ENCODE assay signal across 1 cellular context in genomic region chr14:45083979-45084722, GRCh38.
TF ChIP-seq lines count a peak whose summit lies in the region.

Gene PRPF39 (plus strand): TSS chr14:45084116. CDS start chr14:45095240, 11,124 bp downstream.

TF ChIP-seq in K562, 482 proteins besides CTCF, POLR2A, EP300 and RAD21 (continued from another document and continues in another):
- no peak for TF ChIP-seq ELF4 (CRISPR knock-in tag; IDR thresholded peaks at IDR 0.05)
- TF ChIP-seq YY1 (IDR thresholded peaks at IDR 0.05; ENCODE audit: borderline replicate concordance in 1 of 3, control insufficient read depth in 1 of 3, extremely low read depth in 1 of 3, insufficient read depth in 3 of 3, insufficient read length in 1 of 3, insufficient replicate concordance in 2 of 3, low read depth in 1 of 3, low read length in 2 of 3): peak in 1 of 3 experiments; percentile 44
- no peak for TF ChIP-seq E2F8 (IDR thresholded peaks at IDR 0.05; ENCODE audit: low read depth, partially characterized antibody)
- TF ChIP-seq ZNF134 (CRISPR knock-in tag; conservative IDR thresholded peaks at IDR 0.05): no peak
- TF ChIP-seq ZNF586 (CRISPR knock-in tag; conservative IDR thresholded peaks at IDR 0.05): no peak
- peak; percentile 63 for TF ChIP-seq POLR2AphosphoS5 (IDR thresholded peaks at IDR 0.05; ENCODE audit: control insufficient read depth, insufficient read depth, low read depth, low read length)
- no peak for TF ChIP-seq CHD1 (IDR thresholded peaks at IDR 0.05; ENCODE audit: low read length)
- TF ChIP-seq THAP7 (CRISPR knock-in tag; IDR thresholded peaks at IDR 0.05): no peak
- TF ChIP-seq DMBX1 (CRISPR knock-in tag; IDR thresholded peaks at IDR 0.05; ENCODE audit: borderline replicate concordance): no peak
- peak; percentile 40 to 64 for TF ChIP-seq E2F6 (IDR thresholded peaks at IDR 0.05; ENCODE audit: borderline replicate concordance in 1 of 2, extremely low read depth in 1 of 2, insufficient read depth in 1 of 2, insufficient read length in 1 of 2, low read depth in 1 of 2, low read length in 1 of 2, poor library complexity in 1 of 2, severe bottlenecking in 1 of 2)
- TF ChIP-seq ZNF263 (CRISPR knock-in tag; IDR thresholded peaks at IDR 0.05; ENCODE audit: borderline replicate concordance): no peak
- TF ChIP-seq PRPF4 (IDR thresholded peaks at IDR 0.05; ENCODE audit: insufficient read depth, low read depth, low read length, poor library complexity, severe bottlenecking): no peak
- TF ChIP-seq HDAC6 (IDR thresholded peaks at IDR 0.05; ENCODE audit: low read depth, low read length): no peak
- TF ChIP-seq ZNF41 (CRISPR knock-in tag; conservative IDR thresholded peaks at IDR 0.05): no peak
- TF ChIP-seq FOXJ2 (tag; IDR thresholded peaks at IDR 0.05): no peak
- TF ChIP-seq ZNF212 (CRISPR knock-in tag; IDR thresholded peaks at IDR 0.05): no peak
- TF ChIP-seq NFIC (IDR thresholded peaks at IDR 0.05): peak; percentile 37; the same call in 1 of the 2 replicates
- no peak for TF ChIP-seq ZNF764 (CRISPR knock-in tag; IDR thresholded peaks at IDR 0.05; ENCODE audit: low read depth)
- TF ChIP-seq SPI1 (IDR thresholded peaks at IDR 0.05; ENCODE audit: borderline replicate concordance, low read depth, low read length): no peak
- TF ChIP-seq MAX (CRISPR knock-in tag; IDR thresholded peaks at IDR 0.05): peak; percentile 53; the same call in 1 of the 2 replicates
- TF ChIP-seq PCBP2 (IDR thresholded peaks at IDR 0.05; ENCODE audit: low read depth, low read length, poor library complexity, severe bottlenecking): no peak
- no peak for TF ChIP-seq GABPA (tag; conservative IDR thresholded peaks at IDR 0.05; ENCODE audit: low read depth)
- TF ChIP-seq ZC3H8 (IDR thresholded peaks at IDR 0.05): no peak
- TF ChIP-seq EP400 (IDR thresholded peaks at IDR 0.05): peak; percentile 85
- no peak for TF ChIP-seq FOXJ3 (CRISPR knock-in tag; IDR thresholded peaks at IDR 0.05)
- no peak for TF ChIP-seq BDP1 (IDR thresholded peaks at IDR 0.05; ENCODE audit: insufficient read depth, insufficient read length)
- no peak for TF ChIP-seq ZNF639 (CRISPR knock-in tag; conservative IDR thresholded peaks at IDR 0.05 in 1 of 2, IDR thresholded peaks at IDR 0.05 in 1 of 2)
- no peak for TF ChIP-seq DEAF1 (CRISPR knock-in tag; IDR thresholded peaks at IDR 0.05)
- TF ChIP-seq ZZZ3 (IDR thresholded peaks at IDR 0.05): peak; percentile 87
- no peak for TF ChIP-seq SMARCB1 (IDR thresholded peaks at IDR 0.05; ENCODE audit: insufficient read length, low read depth)
- no peak for TF ChIP-seq ZNF311 (CRISPR knock-in tag; IDR thresholded peaks at IDR 0.05)
- TF ChIP-seq BCL6 (CRISPR knock-in tag; IDR thresholded peaks at IDR 0.05): no peak
- TF ChIP-seq HCFC1 (IDR thresholded peaks at IDR 0.05; ENCODE audit: low read depth, low read length): peak; percentile 28; the same call in 1 of the 2 replicates
- no peak for TF ChIP-seq CHCHD3 (CRISPR knock-in tag; IDR thresholded peaks at IDR 0.05)
- TF ChIP-seq MYNN (IDR thresholded peaks at IDR 0.05): 0 out of 2 replicates have a peak, but pooled peaks have one; percentile 31
- no peak for TF ChIP-seq MYNN (CRISPR knock-in tag; IDR thresholded peaks at IDR 0.05)
- no peak for TF ChIP-seq RUNX1 (IDR thresholded peaks at IDR 0.05; ENCODE audit: low read depth)
- TF ChIP-seq MITF (IDR thresholded peaks at IDR 0.05): no peak
- no peak for TF ChIP-seq ZNF280A (IDR thresholded peaks at IDR 0.05; ENCODE audit: low read depth, partially characterized antibody)
- peak; percentile 28; the same call in 1 of the 2 replicates for TF ChIP-seq PML (IDR thresholded peaks at IDR 0.05; ENCODE audit: low read length)
- TF ChIP-seq TFE3 (CRISPR knock-in tag; IDR thresholded peaks at IDR 0.05): peak; percentile 91
- TF ChIP-seq C11orf30 (IDR thresholded peaks at IDR 0.05; ENCODE audit: low read depth): 0 out of 2 replicates have a peak, but pooled peaks have one; percentile 5
- no peak for TF ChIP-seq NR2F6 (CRISPR knock-in tag; IDR thresholded peaks at IDR 0.05)
- 0 out of 2 replicates have a peak, but pooled peaks have one; percentile 41 for TF ChIP-seq ZBTB17 (CRISPR knock-in tag; IDR thresholded peaks at IDR 0.05)
- TF ChIP-seq ZNF609 (CRISPR knock-in tag; IDR thresholded peaks at IDR 0.05; ENCODE audit: borderline replicate concordance): no peak
